In genomic region chr1:24914226-24915069, GRCh38 we compare ENCODE assay signal across 1 cellular context.
TF ChIP-seq lines count a peak whose summit lies in the region.

No MANE protein-coding gene starts in this region.

TF ChIP-seq in HepG2, 621 proteins besides CTCF, POLR2A, EP300 and RAD21 (continued from another document and continues in another):
- no peak for TF ChIP-seq ATF3 (CRISPR knock-in tag; IDR thresholded peaks at IDR 0.05)
- peak; percentile 74 for TF ChIP-seq GATAD2A (CRISPR knock-in tag; IDR thresholded peaks at IDR 0.05)
- no peak for TF ChIP-seq ZNF772 (CRISPR knock-in tag; IDR thresholded peaks at IDR 0.05)
- peak; percentile 83 for TF ChIP-seq HNF4G (IDR thresholded peaks at IDR 0.05; ENCODE audit: borderline replicate concordance, low read depth, low read length)
- peak; percentile 54; the same call in 1 of the 2 replicates for TF ChIP-seq HNF4G (CRISPR knock-in tag; IDR thresholded peaks at IDR 0.05; ENCODE audit: borderline replicate concordance, low read depth)
- TF ChIP-seq ZHX2 (IDR thresholded peaks at IDR 0.05; ENCODE audit: low read depth), result no peak
- TF ChIP-seq ZHX2 (CRISPR knock-in tag; IDR thresholded peaks at IDR 0.05; ENCODE audit: borderline replicate concordance), result no peak
- 0 out of 2 replicates have a peak, but pooled peaks have one; percentile 63 for TF ChIP-seq MYPOP (CRISPR knock-in tag; IDR thresholded peaks at IDR 0.05)
- TF ChIP-seq ZBTB3 (CRISPR knock-in tag; IDR thresholded peaks at IDR 0.05; ENCODE audit: borderline replicate concordance, low read depth), result no peak
- TF ChIP-seq ZFAT (CRISPR knock-in tag; conservative IDR thresholded peaks at IDR 0.05), result no peak
- TF ChIP-seq ATF2 (CRISPR knock-in tag; IDR thresholded peaks at IDR 0.05), result no peak
- peak; percentile 89 for TF ChIP-seq ZNF687 (CRISPR knock-in tag; IDR thresholded peaks at IDR 0.05)
- TF ChIP-seq POGK (CRISPR knock-in tag; conservative IDR thresholded peaks at IDR 0.05), result no peak
- TF ChIP-seq TAF1 (CRISPR knock-in tag; IDR thresholded peaks at IDR 0.05), result peak; percentile 43; the same call in 1 of the 2 replicates
- TF ChIP-seq STAT6 (CRISPR knock-in tag; IDR thresholded peaks at IDR 0.05; ENCODE audit: borderline replicate concordance), result no peak
- TF ChIP-seq PRPF4 (IDR thresholded peaks at IDR 0.05; ENCODE audit: low read depth, low read length, poor library complexity, severe bottlenecking), result no peak
- TF ChIP-seq GMEB1 (CRISPR knock-in tag; IDR thresholded peaks at IDR 0.05; ENCODE audit: borderline replicate concordance), result 0 out of 2 replicates have a peak, but pooled peaks have one; percentile 22
- no peak for TF ChIP-seq ZNF264 (CRISPR knock-in tag; IDR thresholded peaks at IDR 0.05)
- no peak for TF ChIP-seq ARNTL (CRISPR knock-in tag; IDR thresholded peaks at IDR 0.05)
- no peak for TF ChIP-seq MLXIP (CRISPR knock-in tag; IDR thresholded peaks at IDR 0.05; ENCODE audit: borderline replicate concordance)
- no peak for TF ChIP-seq NFE2 (CRISPR knock-in tag; IDR thresholded peaks at IDR 0.05)
- no peak for TF ChIP-seq ZNF766 (CRISPR knock-in tag; IDR thresholded peaks at IDR 0.05; ENCODE audit: borderline replicate concordance)
- TF ChIP-seq ZNF652 (CRISPR knock-in tag; IDR thresholded peaks at IDR 0.05; ENCODE audit: borderline replicate concordance, low read depth), result peak; percentile 95
- TF ChIP-seq HOXD1 (CRISPR knock-in tag; IDR thresholded peaks at IDR 0.05), result no peak
- no peak for TF ChIP-seq ZBTB1 (CRISPR knock-in tag; IDR thresholded peaks at IDR 0.05; ENCODE audit: borderline replicate concordance)
- TF ChIP-seq ZNF589 (CRISPR knock-in tag; conservative IDR thresholded peaks at IDR 0.05), result no peak
- TF ChIP-seq BCLAF1 (IDR thresholded peaks at IDR 0.05), result no peak
